Comparison of ENCODE assay signal across 9 cellular contexts in the genomic region with DNA sequence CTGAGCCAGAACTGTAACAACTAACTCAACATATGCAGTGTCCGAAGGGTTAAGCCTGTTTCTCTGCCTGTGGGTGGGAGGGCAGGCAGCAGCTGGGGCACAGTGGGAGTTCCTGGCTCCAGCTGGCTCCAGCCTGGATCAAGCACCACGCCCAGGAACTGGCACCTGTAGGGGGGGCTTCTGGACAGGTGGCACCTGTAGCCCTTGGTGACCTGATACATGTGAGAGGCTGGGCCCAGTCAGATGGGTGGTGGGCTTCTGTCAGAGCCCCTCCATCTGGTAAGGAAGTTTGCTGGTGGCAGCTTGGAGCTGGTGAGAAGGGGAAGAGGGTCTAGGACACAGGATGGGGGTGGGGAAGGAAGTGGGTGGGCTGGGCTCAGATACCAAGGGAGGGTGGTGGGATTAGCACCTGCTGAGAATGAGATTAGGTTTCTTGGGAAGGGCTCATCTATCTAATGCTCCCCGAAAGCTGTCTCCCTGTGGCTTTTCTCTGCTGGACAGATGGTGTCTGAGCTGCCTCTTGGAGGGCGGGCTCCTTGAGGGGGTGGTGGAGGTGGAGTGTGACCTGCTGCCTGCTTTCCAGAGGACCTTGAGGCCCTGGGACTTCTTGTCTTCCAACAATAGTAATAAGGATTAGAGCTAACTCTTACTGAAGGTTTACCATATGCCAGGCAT. TPM values are rescaled to one million over a fixed set of nuclear protein-coding genes. Genes with fewer than 3 reads are reported as not detected.
A peak's percentile ranks its signal among the peaks of the same experiment; 100 is the strongest.
DNase-seq lines count a peak whose midpoint lies in the region; ATAC-seq and TF ChIP-seq lines count a peak whose summit lies in the region.
"Had no signal": no experiment of that assay in that cellular context is flagged by ENCODE, and none has a peak within 500 bp of the region (broad histone marks: within the 10 kb centered on the region; RNA-seq: fewer than 3 reads in every experiment).

No MANE protein-coding gene starts in this region.

- H3K4me2 ChIP-seq in PC-3 (ENCODE audit: low read length) = no peak overlapping the region

- H3K27me3 ChIP-seq in breast epithelium = no peaks in the 10 kb centered on the region
- H3K27me3 ChIP-seq in PC-3 (ENCODE audit: low read length) = no peaks in the 10 kb centered on the region
- no peaks in the 10 kb centered on the region for H3K27me3 ChIP-seq in upper lobe of left lung

- H3K79me2 ChIP-seq in PC-3 (ENCODE audit: low read length) = peaks cover 92% of the 10 kb centered on the region

- no peak for DNase-seq in breast epithelium (ENCODE audit: low spot score in 2 of 2)
- DNase-seq in MCF 10A (ENCODE audit: unreplicated experiment) = no peak
- peak; percentile 5 for DNase-seq in PC-3
- DNase-seq in iPS-NIHi7 (ENCODE audit: extremely low spot score) = peak; percentile 53
- DNase-seq in upper lobe of left lung = peak in 1 of 2 donors; percentile 38
- no peak for DNase-seq in NK-92 treated with Interleukin-12 subunit alpha and Interleukin-12 subunit beta, amount 100 ng/mL, for 24 hours (lab: John Stamatoyannopoulos, UW)

- H3K9ac ChIP-seq in PC-3 (ENCODE audit: low read length) = no peak overlapping the region

- intact Hi-C loops in breast epithelium (cut with DNase I; ENCODE audit: low total_unique reads) (no loop called here), MCF 10A (cut with micrococcal nuclease) (no loop called here), PC-3 (cut with micrococcal nuclease) (no loop called here)

- H3K4me3 ChIP-seq in breast epithelium (peak overlapping the region in 1 of 3 donors; percentile 22), PC-3 (ENCODE audit: low read length) (no peak overlapping the region), upper lobe of left lung (no peak overlapping the region)

- no peaks in the 10 kb centered on the region for H3K36me3 ChIP-seq in breast epithelium
- peaks cover 55% of the 10 kb centered on the region for H3K36me3 ChIP-seq in PC-3 (ENCODE audit: low read depth, low read length)
- H3K36me3 ChIP-seq in upper lobe of left lung = peaks cover 0 to 62% (median 16%) of the 10 kb centered on the region in 4 donors

- H3K27me3 Mint-ChIP-seq in MCF 10A (ENCODE audit: insufficient read depth, unreplicated experiment) = no peaks in the 10 kb centered on the region

- H3K4me3 Mint-ChIP-seq in MCF 10A (ENCODE audit: unreplicated experiment) = no peak overlapping the region
- H3K4me3 Mint-ChIP-seq: neural crest cell had no signal

- no peak overlapping the region for H3K27ac Mint-ChIP-seq in MCF 10A (ENCODE audit: low read depth, unreplicated experiment)

- no peaks in the 10 kb centered on the region for H4K20me1 ChIP-seq in PC-3 (ENCODE audit: low read length)

- BruUV-seq in MCF 10A (replicated peaks; lab: Mats Ljungman, UMichigan) (no TSS peak), PC-3 (replicated peaks; lab: Mats Ljungman, UMichigan) (no TSS peak)

- H3K9me3 ChIP-seq in breast epithelium = no peaks in the 10 kb centered on the region
- H3K9me3 ChIP-seq in PC-3 (ENCODE audit: low read length) = no peaks in the 10 kb centered on the region
- H3K9me3 ChIP-seq in upper lobe of left lung = no peaks in the 10 kb centered on the region

- 53 to 77% methylated on average over 2 to 4 of the region's 4 CpGs for WGBS in upper lobe of left lung, 2 donors

- no peaks in the 10 kb centered on the region for H3F3A ChIP-seq in PC-3 (ENCODE audit: low read length, unreplicated experiment)

- H3K4me1 ChIP-seq in breast epithelium (peaks cover 6 to 12% of the 10 kb centered on the region in 2 donors), PC-3 (ENCODE audit: insufficient read depth, low read length) (peaks cover 56% of the 10 kb centered on the region), upper lobe of left lung (peaks cover 55 to 94% (median 76%) of the 10 kb centered on the region in 4 donors)

- no peak for ATAC-seq in PC-3
- no peak for ATAC-seq in upper lobe of left lung (ENCODE audit: low FRiP score in 2 of 2)
- no peak for ATAC-seq in GM21381 (IDR thresholded peaks at IDR 0.05; ENCODE audit: unreplicated experiment)
- no peak for ATAC-seq in HG02798 (IDR thresholded peaks at IDR 0.05; ENCODE audit: poor library complexity, unreplicated experiment)

- POLR2A ChIA-PET in MCF 10A (lab: Yijun Ruan, JAX) = interaction anchor here (0.6 to 13.9 kb wide), 6 partner anchors 11 to 57 kb away, joined by 3 to 238 read pairs (median 20); a partner anchor contains a TSS
- POLR2A ChIA-PET in PC-3 (lab: Charles Lee; ENCODE audit: unreplicated experiment) = no interaction called here

- no peaks in the 10 kb centered on the region for H3K9me2 ChIP-seq in PC-3 (replicated peaks; ENCODE audit: low read length)

- TF ChIP-seq EP300 in upper lobe of left lung (IDR thresholded peaks at IDR 0.05) = no peak

- H2AFZ ChIP-seq in PC-3 (ENCODE audit: low read length) = no peak overlapping the region

- H3K27ac ChIP-seq in breast epithelium (peak overlapping the region; percentile 71 to 87), PC-3 (ENCODE audit: low read length) (peak overlapping the region; percentile 86; the same call in 1 of the 2 replicates), upper lobe of left lung (peak overlapping the region; percentile 64 to 99 (median 90))

- CTCF ChIA-PET in MCF 10A (lab: Yijun Ruan, JAX) = interaction anchor here (0.6 to 11.9 kb wide), 7 partner anchors 16 to 980 kb away, joined by 3 to 120 read pairs (median 3); a partner anchor contains a TSS
- CTCF ChIA-PET in PC-3 (lab: Charles Lee) = interaction anchor here (1.5 kb wide), 1 partner anchor 30 kb away, joined by 5 read pairs; no protein-coding TSS in a partner anchor

- peaks cover 42% of the 10 kb centered on the region for H3K4me1 Mint-ChIP-seq in MCF 10A (ENCODE audit: insufficient read depth, unreplicated experiment)

- H3K9me3 Mint-ChIP-seq in MCF 10A (ENCODE audit: unreplicated experiment) = no peaks in the 10 kb centered on the region
- H3K9me3 Mint-ChIP-seq: neural crest cell had no signal

- H3K36me3 Mint-ChIP-seq in MCF 10A (ENCODE audit: insufficient read depth, unreplicated experiment) = peaks cover 46% of the 10 kb centered on the region

- TF ChIP-seq CTCF in breast epithelium (IDR thresholded peaks at IDR 0.05) (no peak), MCF 10A (IDR thresholded peaks at IDR 0.05; ENCODE audit: unreplicated experiment) (no peak), PC-3 (conservative IDR thresholded peaks at IDR 0.05; ENCODE audit: low read depth, low read length) (no peak), upper lobe of left lung (IDR thresholded peaks at IDR 0.05) (no peak)

- TF ChIP-seq POLR2A in breast epithelium (IDR thresholded peaks at IDR 0.05) (no peak), upper lobe of left lung (IDR thresholded peaks at IDR 0.05) (no peak)

RNA-seq across cellular contexts. Expression of a gene that starts 28.5 kb away (rescaled TPM):
- 100 to 1,000 TPM in 2 of 3 donors, 10 to 100 TPM in 1; 95.1 to 124 (median 117) TPM for total RNA-seq in breast epithelium
- 139 and 156 TPM in 2 replicates for total RNA-seq in MCF 10A (2022)
- 260 and 277 TPM in 2 replicates for total RNA-seq in PC-3 (2014; rRNA removed)
- 100 to 1,000 TPM; 131 to 245 (median 182) TPM for total RNA-seq in upper lobe of left lung

RNA-seq across cellular contexts. Expression of a gene that starts 45.0 kb away (rescaled TPM):
- total RNA-seq in breast epithelium (1 to 10 TPM in 1 of 3 donors, under 1 TPM in 2; 0.33 to 3.8 (median 0.73) TPM), MCF 10A (2022) (45.3 and 79.6 TPM in 2 replicates), PC-3 (2014; rRNA removed) (128 and 151 TPM in 2 replicates), upper lobe of left lung (1 to 10 TPM; 1.0 to 6.7 (median 3.8) TPM)

RNA-seq across cellular contexts. Expression of a gene that starts 56.4 kb away (rescaled TPM):
- total RNA-seq in breast epithelium (1 to 10 TPM in 1 of 3 donors, not detected in 2; 5.3 TPM), MCF 10A (2022) (not detected in 2 replicates), PC-3 (2014; rRNA removed) (not detected in 2 replicates), upper lobe of left lung (10 to 100 TPM in 4 of 6 donors, 1 to 10 TPM in 2; 1.9 to 24.3 (median 13.5) TPM)
- total RNA-seq: neural crest cell had no signal

Comparison
In these comparisons a context has a peak if more than half of its experiments do, and no peak if none do; other contexts are left out.
1. DNase-seq: peak in PC-3 (single experiment) and iPS-NIHi7 (single experiment); none in breast epithelium (0 of 2), MCF 10A (single experiment) and NK-92 treated with Interleukin-12 subunit alpha and Interleukin-12 subunit beta, amount 100 ng/mL, for 24 hours (single experiment).
2. Peak in every context shown above with its lines, with median percentiles within 50 percentile points of each other: H3K27ac ChIP-seq.